16 cellular contexts compared by ENCODE assay signal in the genomic region with DNA sequence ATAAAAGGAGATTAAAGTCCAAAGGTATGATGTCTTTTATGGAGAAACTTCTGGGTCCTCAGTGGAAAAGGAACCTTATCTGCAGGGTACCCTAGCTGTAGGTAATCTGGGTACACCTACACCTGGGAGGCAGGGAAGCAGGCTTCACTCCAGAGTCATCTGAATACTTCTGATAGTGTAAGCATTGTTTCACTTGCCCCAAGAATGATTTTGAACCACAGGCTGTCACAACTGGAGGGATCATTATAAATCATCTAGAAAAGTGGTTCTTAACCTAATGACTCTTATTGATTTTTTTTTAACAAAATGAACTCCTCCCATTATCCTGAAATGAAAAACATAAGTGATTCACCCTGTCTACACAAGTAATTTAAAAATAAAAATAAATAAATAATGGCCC. TPM values are rescaled to one million over a fixed set of nuclear protein-coding genes. Genes with fewer than 3 reads are reported as not detected.
DNase-seq lines count a peak whose midpoint lies in the region; ATAC-seq, FAIRE-seq and TF ChIP-seq lines count a peak whose summit lies in the region.
"Had no signal": no experiment of that assay in that cellular context is flagged by ENCODE, and none has a peak within 500 bp of the region (broad histone marks: within the 10 kb centered on the region; RNA-seq: fewer than 3 reads in every experiment).

No MANE protein-coding gene starts in this region.

- no peaks in the 10 kb centered on the region for H3K36me3 ChIP-seq in pancreas
- H3K36me3 ChIP-seq: BLaER1 had no signal

- H3K27ac ChIP-seq in pancreas, result no peak overlapping the region
- H3K27ac ChIP-seq: BLaER1 had no signal

- ATAC-seq in pancreas, result no peak
- ATAC-seq: HCT116 had no signal

- no peak overlapping the region for H3K4me3 ChIP-seq in pancreas
- H3K4me3 ChIP-seq: BLaER1 had no signal

- DNase-seq in NCI-H748 (lab: John Stamatoyannopoulos, UW; ENCODE audit: unreplicated experiment), result peak; percentile 1
- DNase-seq in NCI-H748 treated with DMSO at 0.1 percent for 48 hours (lab: John Stamatoyannopoulos, UW), result no peak
- DNase-seq in HEK293T (ENCODE audit: extremely low spot score), result no peak
- peak; percentile 81 for DNase-seq in amniotic epithelial cell (ENCODE audit: low read depth)
- DNase-seq in pancreas, result no peak
- no peak for DNase-seq in HK-2 (ENCODE audit: unreplicated experiment)
- DNase-seq in activated effector memory CD4-positive, alpha-beta T cell treated with anti-CD3 and anti-CD28 coated beads, Interleukin-2, amount 50 U/mL, for 16 hours, result no peak
- DNase-seq: 8988T; AML-193; Caco-2; CD8-positive, alpha-beta memory T cell; DND-41; GDM1 had no signal

- peak; percentile 9 for FAIRE-seq in pancreas (lab: Jason Lieb, UNC)
- FAIRE-seq: GM18507 had no signal

- intact Hi-C loops in pancreas (cut with DNase I), result no loop called here

- H3K4me1 ChIP-seq in pancreas, result no peaks in the 10 kb centered on the region
- H3K4me1 ChIP-seq: BLaER1, Caco-2 had no signal

- no peaks in the 10 kb centered on the region for H3K9me3 ChIP-seq in pancreas
- H3K9me3 ChIP-seq: BLaER1, Caco-2 had no signal

- TF ChIP-seq CTCF in pancreas (IDR thresholded peaks at IDR 0.05), result no peak

- POLR2A ChIA-PET in HEK293T (lab: Yijun Ruan, JAX), result no interaction called here

- peaks cover 0 to 4% (median 0%) of the 10 kb centered on the region in 4 donors for H3K27me3 ChIP-seq in pancreas

- CTCF ChIA-PET in HEK293T (lab: Yijun Ruan, JAX), result interaction anchor here (0.7 kb wide), 1 partner anchor 137 kb away, joined by 3 read pairs; no protein-coding TSS in a partner anchor

TF ChIP-seq in HEK293T, 16 proteins besides CTCF, POLR2A, EP300 and RAD21:
- TF ChIP-seq, protein P1, sequence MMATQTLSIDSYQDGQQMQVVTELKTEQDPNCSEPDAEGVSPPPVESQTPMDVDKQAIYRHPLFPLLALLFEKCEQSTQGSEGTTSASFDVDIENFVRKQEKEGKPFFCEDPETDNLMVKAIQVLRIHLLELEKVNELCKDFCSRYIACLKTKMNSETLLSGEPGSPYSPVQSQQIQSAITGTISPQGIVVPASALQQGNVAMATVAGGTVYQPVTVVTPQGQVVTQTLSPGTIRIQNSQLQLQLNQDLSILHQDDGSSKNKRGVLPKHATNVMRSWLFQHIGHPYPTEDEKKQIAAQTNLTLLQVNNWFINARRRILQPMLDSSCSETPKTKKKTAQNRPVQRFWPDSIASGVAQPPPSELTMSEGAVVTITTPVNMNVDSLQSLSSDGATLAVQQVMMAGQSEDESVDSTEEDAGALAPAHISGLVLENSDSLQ (IDR thresholded peaks at IDR 0.05), result 0 out of 2 replicates have a peak, but pooled peaks have one; percentile 20
- no peak for TF ChIP-seq LEF1 (IDR thresholded peaks at IDR 0.05; ENCODE audit: borderline replicate concordance)

RNA-seq across cellular contexts. Expression of gene STK26, which starts 44.0 kb away (rescaled TPM):
- total RNA-seq in pancreas, result 1 to 10 TPM; 2.0 to 4.5 (median 2.7) TPM
- 1 to 10 TPM; 1.6 to 2.7 TPM for polyA plus RNA-seq in pancreas

Comparison
In these comparisons a context has a peak if more than half of its experiments do, and no peak if none do; other contexts are left out.
1. DNase-seq: peak in NCI-H748 (single experiment) and amniotic epithelial cell (single experiment); none in NCI-H748 treated with DMSO at 0.1 percent for 48 hours (single experiment), HEK293T (single experiment), pancreas (0 of 6), HK-2 (single experiment) and activated effector memory CD4-positive, alpha-beta T cell treated with anti-CD3 and anti-CD28 coated beads, Interleukin-2, amount 50 U/mL, for 16 hours (single experiment).